Comparison of ENCODE assay signal across 16 cellular contexts in genomic region chr15:58224068-58224467, GRCh38.
DNase-seq lines count a peak whose midpoint lies in the region; FAIRE-seq and TF ChIP-seq lines count a peak whose summit lies in the region.
"Had no signal": no experiment of that assay in that cellular context is flagged by ENCODE, and none has a peak within 500 bp of the region (broad histone marks: within the 10 kb centered on the region; RNA-seq: fewer than 3 reads in every experiment).

No MANE protein-coding gene starts in this region.

- no peaks in the 10 kb centered on the region for H3K27me3 Mint-ChIP-seq in CD14-positive monocyte (ENCODE audit: low read depth in 3 of 3)

- no peak overlapping the region for H3K27ac Mint-ChIP-seq in CD14-positive monocyte
- H3K27ac Mint-ChIP-seq: activated T-cell treated with anti-CD3 and anti-CD28 coated beads, Interleukin-2, amount 50 U/mL, for 72 hours had no signal

- H3K4me3 Mint-ChIP-seq in CD14-positive monocyte: no peak overlapping the region
- H3K4me3 Mint-ChIP-seq: activated T-cell treated with anti-CD3 and anti-CD28 coated beads, Interleukin-2, amount 50 U/mL, for 72 hours had no signal

- no peak for TF ChIP-seq POLR2A in H54 (IDR thresholded peaks at IDR 0.05; ENCODE audit: low read depth, low read length)

- FAIRE-seq in H54 (lab: Jason Lieb, UNC): no peak
- FAIRE-seq: HTR-8/SVneo had no signal

- H3K27ac ChIP-seq in SJCRH30: peak overlapping the region; percentile 1; the same call in 1 of the 2 replicates
- H3K27ac ChIP-seq: epithelial cell of prostate had no signal

- H3K4me1 ChIP-seq in SJCRH30: peaks cover 37% of the 10 kb centered on the region

- TF ChIP-seq CTCF in fibroblast of pulmonary artery (IDR thresholded peaks at IDR 0.05; ENCODE audit: low read length, missing control alignments): no peak
- TF ChIP-seq CTCF in CD14-positive monocyte (IDR thresholded peaks at IDR 0.05): no peak

- no peaks in the 10 kb centered on the region for H3K36me3 Mint-ChIP-seq in CD14-positive monocyte

- no peaks in the 10 kb centered on the region for H3K9me3 ChIP-seq in SJCRH30 (replicated peaks)

- peak; percentile 42 for DNase-seq in COLO829 (ENCODE audit: low spot score)
- DNase-seq in SJCRH30: peak; percentile 84 to 93
- DNase-seq in fibroblast of pulmonary artery (ENCODE audit: low read depth): peak; percentile 47
- peak; percentile 4 for DNase-seq in midbrain (lab: John Stamatoyannopoulos, UW)
- DNase-seq in DMS79 treated with DMSO at 0.1 percent for 48 hours (lab: John Stamatoyannopoulos, UW): no peak
- no peak for DNase-seq in SKM-1 (lab: John Stamatoyannopoulos, UW; ENCODE audit: unreplicated experiment)
- DNase-seq in H54 (ENCODE audit: insufficient read length, low spot score): no peak
- DNase-seq in CD14-positive monocyte (ENCODE audit: low spot score): no peak
- DNase-seq: activated CD4-positive, alpha-beta T cell treated with anti-CD3 and anti-CD28 coated beads, Interleukin-2, amount 50 U/mL, for 4 hours; activated T-cell treated with anti-CD3 and anti-CD28 coated beads, Interleukin-2, amount 50 U/mL, for 72 hours; cerebellar nuclear complex; NK-92 treated with Interleukin-12 subunit alpha and Interleukin-12 subunit beta, amount 100 ng/mL, for 24 hours; SHP77 treated with DMSO at 0.1 percent for 48 hours; stimulated activated naive CD4-positive, alpha-beta T cell treated with Interleukin-2 at 50 U/mL for 16 hours had no signal

- H3K9me3 Mint-ChIP-seq in CD14-positive monocyte: no peaks in the 10 kb centered on the region

- no peaks in the 10 kb centered on the region for H3K27me3 ChIP-seq in SJCRH30

- H3K4me1 Mint-ChIP-seq in CD14-positive monocyte: peaks cover 11% of the 10 kb centered on the region

- intact Hi-C loops in CD14-positive monocyte (cut with micrococcal nuclease): no loop called here

- no peaks in the 10 kb centered on the region for H3K36me3 ChIP-seq in SJCRH30

- H3K4me3 ChIP-seq in SJCRH30 (no peak overlapping the region), fibroblast of pulmonary artery (replicated peaks; ENCODE audit: low read depth, low read length) (no peak overlapping the region)

Comparison
In these comparisons a context has a peak if more than half of its experiments do, and no peak if none do; other contexts are left out.
1. DNase-seq: peak in COLO829 (single experiment), SJCRH30 (2 of 2), fibroblast of pulmonary artery (single experiment) and midbrain (single experiment); none in DMS79 treated with DMSO at 0.1 percent for 48 hours (single experiment), SKM-1 (single experiment), H54 (single experiment) and CD14-positive monocyte (single experiment).